In genomic region chr1:22451702-22452400, GRCh38 we compare ENCODE assay signal across 8 cellular contexts. TPM values are rescaled to one million over a fixed set of nuclear protein-coding genes. Genes with fewer than 3 reads are reported as not detected.
DNase-seq lines count a peak whose midpoint lies in the region; ATAC-seq and TF ChIP-seq lines count a peak whose summit lies in the region.

ZBTB40 (plus strand) TSS chr1:22451851; CDS start chr1:22489949, 38,098 bp downstream.

- peak within 1 kb of the TSS; percentile 80 for H3K27ac ChIP-seq in A673 (ENCODE audit: low read depth, low read length, poor library complexity, severe bottlenecking)
- peak within 1 kb of the TSS; percentile 96 for H3K27ac ChIP-seq in VCaP
- peak within 1 kb of the TSS; percentile 95 to 98 for H3K27ac ChIP-seq in breast epithelium
- peak within 1 kb of the TSS; percentile 87 for H3K27ac ChIP-seq in skeletal muscle tissue (ENCODE audit: low read depth, low read length)

- H3K27me3 ChIP-seq in A673 (replicated peaks; ENCODE audit: insufficient read depth, low read depth, low read length, poor library complexity) (no peaks in the 10 kb centered on the region), breast epithelium (no peaks in the 10 kb centered on the region), skeletal muscle tissue (ENCODE audit: control insufficient read depth in 3 of 3, insufficient read depth in 3 of 3, low read length in 3 of 3) (no peaks in the 10 kb centered on the region)

- no peaks in the 10 kb centered on the region for H3K4me1 ChIP-seq in A673 (ENCODE audit: insufficient read depth, low read length, poor library complexity, severe bottlenecking)
- no peaks in the 10 kb centered on the region for H3K4me1 ChIP-seq in breast epithelium
- H3K4me1 ChIP-seq in skeletal muscle tissue (ENCODE audit: control insufficient read depth in 3 of 3, insufficient read depth in 3 of 3, low read length in 3 of 3): peaks cover 20 to 48% (median 24%) of the 10 kb centered on the region in 3 donors

- intact Hi-C loops in A673 (cut with micrococcal nuclease; ENCODE audit: unreplicated experiment): no loop called here
- intact Hi-C loops in breast epithelium (cut with DNase I; ENCODE audit: low total_unique reads): no loop called here

- H3K9me3 ChIP-seq in A673 (ENCODE audit: low read depth, low read length, poor library complexity, severe bottlenecking) (no peaks in the 10 kb centered on the region), breast epithelium (no peaks in the 10 kb centered on the region), iPS-18c (ENCODE audit: control insufficient read depth, insufficient read depth, low read length) (no peaks in the 10 kb centered on the region), skeletal muscle tissue (ENCODE audit: control insufficient read depth in 3 of 3, low read length in 3 of 3) (no peaks in the 10 kb centered on the region)

- DNase-seq in A673 (ENCODE audit: low spot score): peak; percentile 98
- DNase-seq in NCI-H2171 treated with DMSO at 0.1 percent for 48 hours (lab: John Stamatoyannopoulos, UW): peak; percentile 98
- DNase-seq in breast epithelium (ENCODE audit: low spot score in 2 of 2): peak; percentile 95 to 96

- H3K4me3 ChIP-seq in A673 (ENCODE audit: low read depth, low read length, poor library complexity, severe bottlenecking) (peak within 1 kb of the TSS; percentile 70), breast epithelium (peak within 1 kb of the TSS; percentile 84 to 96 (median 95)), iPS-18c (ENCODE audit: insufficient read depth, low read depth, low read length) (peak within 1 kb of the TSS; percentile 97), skeletal muscle tissue (ENCODE audit: low read length in 3 of 3) (peak within 1 kb of the TSS; percentile 71 to 94 (median 89))

- BruUV-seq in A673 (replicated peaks; lab: Mats Ljungman, UMichigan): TSS peak; percentile 45

- TF ChIP-seq POLR2A in breast epithelium (IDR thresholded peaks at IDR 0.05): no peak

- H3K36me3 ChIP-seq in A673 (ENCODE audit: insufficient read depth, low read length, poor library complexity, severe bottlenecking) (no peaks in the 10 kb centered on the region), breast epithelium (no peaks in the 10 kb centered on the region), skeletal muscle tissue (ENCODE audit: control insufficient read depth in 3 of 3, insufficient read depth in 3 of 3, low read length in 3 of 3) (no peaks in the 10 kb centered on the region)

- TF ChIP-seq CTCF in A673 (conservative IDR thresholded peaks at IDR 0.05; ENCODE audit: low read depth, low read length) (no peak), VCaP (conservative IDR thresholded peaks at IDR 0.05) (no peak), breast epithelium (IDR thresholded peaks at IDR 0.05) (peak in 1 of 3 donors; percentile 10)

- peak within 1 kb of the TSS; percentile 75 to 91 (median 90) for H3K9ac ChIP-seq in skeletal muscle tissue (ENCODE audit: low read depth in 1 of 3, low read length in 3 of 3)

- CTCF ChIA-PET in A673 (lab: Charles Lee): interaction anchor here (0.5 kb wide), 1 partner anchor 9 kb away, joined by 5 read pairs; no protein-coding TSS in a partner anchor

- ATAC-seq in GM18867 (IDR thresholded peaks at IDR 0.05; ENCODE audit: unreplicated experiment): peak; percentile 88
- peak; percentile 64 for ATAC-seq in HG03103 (IDR thresholded peaks at IDR 0.05; ENCODE audit: low read depth, unreplicated experiment)

- POLR2A ChIA-PET in A673 (lab: Charles Lee; ENCODE audit: low non-redundant PET): no interaction called here

RNA-seq across cellular contexts. Expression of gene ZBTB40, which starts in this region (rescaled TPM):
- total RNA-seq in A673 (2021) (21.8 and 25.3 TPM in 2 replicates), breast epithelium (10 to 100 TPM; 15.7 to 24.6 (median 22.0) TPM), skeletal muscle tissue (9.4 TPM)

Comparison
In these comparisons a context has a peak if more than half of its experiments do, and no peak if none do; other contexts are left out.
1. Peak in every context shown above with its lines: DNase-seq, ATAC-seq, H3K4me3 ChIP-seq and H3K27ac ChIP-seq.